Comparison of ENCODE assay signal across 9 cellular contexts in the genomic region with DNA sequence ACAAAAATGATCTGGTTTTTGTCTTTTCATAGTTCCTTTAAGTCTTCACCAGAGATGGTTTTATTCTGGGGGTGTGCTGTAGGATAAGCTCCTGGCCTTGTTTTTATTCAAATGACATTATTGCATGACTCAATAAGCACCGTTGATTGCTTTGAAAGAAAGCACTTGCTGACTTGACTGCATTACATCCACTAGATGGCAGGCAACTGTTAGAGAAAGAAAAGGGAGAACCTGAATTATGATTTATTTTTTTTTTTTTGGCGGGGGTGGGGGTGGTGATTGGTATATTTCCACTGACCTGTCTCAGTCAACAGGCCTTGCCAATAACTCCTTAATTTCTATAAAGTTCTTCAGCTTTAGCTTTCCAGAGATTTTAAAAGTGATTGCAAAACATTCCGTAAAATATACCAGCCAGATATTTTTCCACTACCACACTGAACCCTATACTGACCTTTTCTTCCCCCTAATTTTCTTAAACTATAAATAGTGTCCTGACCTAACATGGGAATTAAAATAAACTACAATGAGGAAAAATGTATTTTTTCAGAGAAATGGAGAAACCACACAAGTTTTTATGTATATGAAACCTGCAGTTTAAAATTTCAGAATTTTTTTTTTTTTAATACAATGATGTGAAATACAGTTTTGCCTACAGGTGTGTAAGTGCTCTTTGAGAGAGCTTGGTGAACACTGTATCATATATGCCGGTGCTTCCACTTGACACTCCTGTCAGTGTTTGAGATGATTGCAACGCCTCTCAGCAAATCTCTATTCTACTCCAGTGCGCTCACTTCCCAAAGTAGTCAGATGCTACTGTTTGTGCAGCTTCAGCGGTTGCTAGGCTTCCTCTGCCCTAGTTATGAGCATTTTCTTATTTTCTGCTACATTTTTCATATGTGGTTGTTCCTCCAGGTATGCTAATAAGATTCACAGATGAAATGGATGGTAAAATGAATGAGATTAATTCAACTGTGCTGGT.
DNase-seq lines count a peak whose midpoint lies in the region; ATAC-seq and TF ChIP-seq lines count a peak whose summit lies in the region.
"Had no signal": no experiment of that assay in that cellular context is flagged by ENCODE, and none has a peak within 500 bp of the region (broad histone marks: within the 10 kb centered on the region; RNA-seq: fewer than 3 reads in every experiment).

No MANE protein-coding gene starts in this region.

- no peak overlapping the region for H3K4me2 ChIP-seq in mesendoderm (ENCODE audit: low read length)

- DNase-seq in AG08396 (ENCODE audit: low spot score) (peak; percentile 58), NCI-H526 (lab: John Stamatoyannopoulos, UW) (peak; percentile 24 to 66), dorsolateral prefrontal cortex (no peak), mesendoderm (peak; percentile 86), DMS79 treated with DMSO at 0.1 percent for 48 hours (lab: John Stamatoyannopoulos, UW) (no peak), cerebellar nuclear complex (lab: John Stamatoyannopoulos, UW) (no peak)

- H3K27ac ChIP-seq in dorsolateral prefrontal cortex (no peak overlapping the region), mesendoderm (ENCODE audit: low read depth, low read length) (no peak overlapping the region)
- H3K27ac ChIP-seq: epithelial cell of prostate had no signal

- H3K4me1 ChIP-seq in mesendoderm (ENCODE audit: control insufficient read depth, low read depth, low read length) = no peaks in the 10 kb centered on the region

- intact Hi-C loops in dorsolateral prefrontal cortex (cut with DNase I) = loop anchor here in 1 of 2 donors (5.0 kb wide), 1 partner anchor 1237 kb away; a partner anchor contains a TSS

- H2BK15ac ChIP-seq in mesendoderm (replicated peaks; ENCODE audit: low read depth) = no peak overlapping the region

- H3K4ac ChIP-seq in mesendoderm (ENCODE audit: low read depth, low read length) = no peak overlapping the region

- H4K5ac ChIP-seq in mesendoderm (ENCODE audit: low read length) = no peak overlapping the region

- H3K23ac ChIP-seq in mesendoderm (ENCODE audit: low read length) = no peak overlapping the region

- H2BK5ac ChIP-seq in mesendoderm (ENCODE audit: low read length) = no peak overlapping the region

- no peaks in the 10 kb centered on the region for H3K79me2 ChIP-seq in mesendoderm (ENCODE audit: control insufficient read depth, insufficient read depth, low read length)

- no peak overlapping the region for H3K56ac ChIP-seq in mesendoderm (ENCODE audit: low read length)

- H3K27me3 ChIP-seq in dorsolateral prefrontal cortex (peaks cover 0 to 6% (median 0%) of the 10 kb centered on the region in 45 donors), mesendoderm (ENCODE audit: insufficient read depth, low read length, poor library complexity) (no peaks in the 10 kb centered on the region)

- H3K4me3 ChIP-seq in dorsolateral prefrontal cortex (no peak overlapping the region), mesendoderm (ENCODE audit: low read length) (no peak overlapping the region)

- WGBS in mesendoderm (ENCODE audit: extremely low coverage, insufficient coverage, low lambda C conversion rate) = no CpG with 5 or more reads among the region's 7 CpGs

- no peak overlapping the region for H2BK120ac ChIP-seq in mesendoderm (ENCODE audit: low read depth, low read length)

- ATAC-seq in GM19328 (IDR thresholded peaks at IDR 0.05; ENCODE audit: unreplicated experiment) = peak; percentile 64
- ATAC-seq in GM18498 (IDR thresholded peaks at IDR 0.05; ENCODE audit: unreplicated experiment) = no peak

- H4K8ac ChIP-seq in mesendoderm (ENCODE audit: low read depth, low read length) = no peak overlapping the region

- H3K79me1 ChIP-seq in mesendoderm (ENCODE audit: low read length) = no peaks in the 10 kb centered on the region

- TF ChIP-seq CTCF in dorsolateral prefrontal cortex (IDR thresholded peaks at IDR 0.05 in 54 of 56, conservative IDR thresholded peaks at IDR 0.05 in 2 of 56; ENCODE audit: low read depth in 1 of 56, partially characterized antibody in 56 of 56) = peak in 54 of 56 donors; percentile 27 to 70 (median 48)

- H2AK5ac ChIP-seq in mesendoderm (ENCODE audit: low read length) = no peak overlapping the region

- H3K18ac ChIP-seq in mesendoderm (ENCODE audit: low read length) = no peak overlapping the region

- H3K9ac ChIP-seq in mesendoderm (ENCODE audit: low read length) = no peak overlapping the region

- H3K36me3 ChIP-seq in mesendoderm (ENCODE audit: control insufficient read depth, insufficient read depth, low read length) = no peaks in the 10 kb centered on the region

Comparison
In these comparisons a context has a peak if more than half of its experiments do, and no peak if none do; other contexts are left out.
1. DNase-seq: peak in AG08396 (single experiment), NCI-H526 (2 of 2) and mesendoderm (single experiment); none in dorsolateral prefrontal cortex (0 of 10), DMS79 treated with DMSO at 0.1 percent for 48 hours (single experiment) and cerebellar nuclear complex (0 of 2).